20 cellular contexts compared by ENCODE assay signal in genomic region chr4:115260195-115260594, GRCh38.
DNase-seq lines count a peak whose midpoint lies in the region; TF ChIP-seq lines count a peak whose summit lies in the region.
"Had no signal": no experiment of that assay in that cellular context is flagged by ENCODE, and none has a peak within 500 bp of the region (broad histone marks: within the 10 kb centered on the region; RNA-seq: fewer than 3 reads in every experiment).

No MANE protein-coding gene starts in this region.

- no peak overlapping the region for H2AK5ac ChIP-seq in mesendoderm (ENCODE audit: low read length)

- no peaks in the 10 kb centered on the region for H3K27me3 ChIP-seq in breast epithelium
- H3K27me3 ChIP-seq in mesendoderm (ENCODE audit: insufficient read depth, low read length, poor library complexity): no peaks in the 10 kb centered on the region
- H3K27me3 ChIP-seq: BE2C had no signal

- no peak overlapping the region for H3K4me3 Mint-ChIP-seq in MCF 10A (ENCODE audit: unreplicated experiment)
- H3K4me3 Mint-ChIP-seq: CD14-positive monocyte; CD4-positive, alpha-beta T cell; CD8-positive, alpha-beta memory T cell had no signal

- no peak overlapping the region for H3K23ac ChIP-seq in mesendoderm (ENCODE audit: low read length)

- H3K79me1 ChIP-seq in mesendoderm (ENCODE audit: low read length): no peaks in the 10 kb centered on the region

- H3K4me1 Mint-ChIP-seq in MCF 10A (ENCODE audit: insufficient read depth, unreplicated experiment): no peaks in the 10 kb centered on the region
- H3K4me1 Mint-ChIP-seq: CD14-positive monocyte; CD8-positive, alpha-beta memory T cell had no signal

- TF ChIP-seq CTCF in MCF 10A (IDR thresholded peaks at IDR 0.05; ENCODE audit: unreplicated experiment): no peak
- TF ChIP-seq CTCF in breast epithelium (IDR thresholded peaks at IDR 0.05): no peak

- no peak overlapping the region for H3K27ac Mint-ChIP-seq in MCF 10A (ENCODE audit: low read depth, unreplicated experiment)
- H3K27ac Mint-ChIP-seq: CD4-positive, alpha-beta T cell had no signal

- intact Hi-C loops in MCF 10A (cut with micrococcal nuclease): no loop called here
- intact Hi-C loops in breast epithelium (cut with DNase I; ENCODE audit: low total_unique reads): no loop called here

- H3K4me1 ChIP-seq in breast epithelium: no peaks in the 10 kb centered on the region
- H3K4me1 ChIP-seq in mesendoderm (ENCODE audit: control insufficient read depth, low read depth, low read length): no peaks in the 10 kb centered on the region
- H3K4me1 ChIP-seq: A549; BE2C; BLaER1 treated with 17β-estradiol and CSF1 and Interleukin-3, amounts not matched to agents 10 nM and 100 nM had no signal

- H3K79me2 ChIP-seq in mesendoderm (ENCODE audit: control insufficient read depth, insufficient read depth, low read length): no peaks in the 10 kb centered on the region

- no CpG with 5 or more reads among the region's 1 CpG for WGBS in mesendoderm (ENCODE audit: extremely low coverage, insufficient coverage, low lambda C conversion rate)

- no peaks in the 10 kb centered on the region for H3K36me3 Mint-ChIP-seq in MCF 10A (ENCODE audit: insufficient read depth, unreplicated experiment)
- H3K36me3 Mint-ChIP-seq: CD14-positive monocyte; CD8-positive, alpha-beta memory T cell had no signal

- POLR2A ChIA-PET in MCF 10A (lab: Yijun Ruan, JAX): no interaction called here

- no TSS peak for BruUV-seq in MCF 10A (replicated peaks; lab: Mats Ljungman, UMichigan)

- H3K36me3 ChIP-seq in breast epithelium: no peaks in the 10 kb centered on the region
- no peaks in the 10 kb centered on the region for H3K36me3 ChIP-seq in mesendoderm (ENCODE audit: control insufficient read depth, insufficient read depth, low read length)
- H3K36me3 ChIP-seq: BE2C; BLaER1 treated with 17β-estradiol and CSF1 and Interleukin-3, amounts not matched to agents 10 nM and 100 nM had no signal

- H2BK120ac ChIP-seq in mesendoderm (ENCODE audit: low read depth, low read length): no peak overlapping the region

- H3K27ac ChIP-seq in breast epithelium (no peak overlapping the region), mesendoderm (ENCODE audit: low read depth, low read length) (no peak overlapping the region)
- H3K27ac ChIP-seq: A549; BLaER1 treated with 17β-estradiol and CSF1 and Interleukin-3, amounts not matched to agents 10 nM and 100 nM; GM23248 had no signal

- no peak overlapping the region for H3K4me2 ChIP-seq in mesendoderm (ENCODE audit: low read length)
- H3K4me2 ChIP-seq: A549; BLaER1 treated with 17β-estradiol and CSF1 and Interleukin-3, amounts not matched to agents 10 nM and 100 nM had no signal

- TF ChIP-seq POLR2A in breast epithelium (IDR thresholded peaks at IDR 0.05): no peak

- H2BK15ac ChIP-seq in mesendoderm (replicated peaks; ENCODE audit: low read depth): no peak overlapping the region

- no peak overlapping the region for H3K18ac ChIP-seq in mesendoderm (ENCODE audit: low read length)

- peak overlapping the region; percentile 16 for H3K4ac ChIP-seq in mesendoderm (ENCODE audit: low read depth, low read length)

- H3K4me3 ChIP-seq in breast epithelium (no peak overlapping the region), mesendoderm (ENCODE audit: low read length) (no peak overlapping the region)
- H3K4me3 ChIP-seq: A549; BLaER1 treated with 17β-estradiol and CSF1 and Interleukin-3, amounts not matched to agents 10 nM and 100 nM; GM23248 had no signal

- no peaks in the 10 kb centered on the region for H3K9me3 Mint-ChIP-seq in MCF 10A (ENCODE audit: unreplicated experiment)

- H3K9ac ChIP-seq in mesendoderm (ENCODE audit: low read length): no peak overlapping the region
- H3K9ac ChIP-seq: BLaER1 treated with 17β-estradiol and CSF1 and Interleukin-3, amounts not matched to agents 10 nM and 100 nM; GM23248 had no signal

- DNase-seq in MCF 10A (ENCODE audit: unreplicated experiment): peak; percentile 4
- no peak for DNase-seq in breast epithelium (ENCODE audit: low spot score in 2 of 2)
- DNase-seq in HuH-7 (ENCODE audit: low spot score): peak; percentile 5
- DNase-seq in mesendoderm: no peak
- no peak for DNase-seq in NCI-H1417 treated with DMSO at 0.1 percent for 48 hours (lab: John Stamatoyannopoulos, UW)
- DNase-seq in DMS53 (lab: John Stamatoyannopoulos, UW): no peak
- DNase-seq in GM19240 (ENCODE audit: insufficient read length, low spot score): no peak
- DNase-seq: 8988T; ACHN; AML-193; BE2C; CD4-positive, alpha-beta T cell; CD8-positive, alpha-beta memory T cell; DND-41; GM23248; H7; HCEC 1CT had no signal

- H2BK5ac ChIP-seq in mesendoderm (ENCODE audit: low read length): no peak overlapping the region

- CTCF ChIA-PET in MCF 10A (lab: Yijun Ruan, JAX): no interaction called here

- H3K56ac ChIP-seq in mesendoderm (ENCODE audit: low read length): no peak overlapping the region

- no peak overlapping the region for H4K8ac ChIP-seq in mesendoderm (ENCODE audit: low read depth, low read length)

- no peak overlapping the region for H4K5ac ChIP-seq in mesendoderm (ENCODE audit: low read length)

- H3K27me3 Mint-ChIP-seq in MCF 10A (ENCODE audit: insufficient read depth, unreplicated experiment): no peaks in the 10 kb centered on the region
- H3K27me3 Mint-ChIP-seq: CD4-positive, alpha-beta T cell; CD8-positive, alpha-beta memory T cell had no signal

- no peaks in the 10 kb centered on the region for H3K9me3 ChIP-seq in breast epithelium
- H3K9me3 ChIP-seq: A549; BE2C; BLaER1 treated with 17β-estradiol and CSF1 and Interleukin-3, amounts not matched to agents 10 nM and 100 nM had no signal

Comparison
In these comparisons a context has a peak if more than half of its experiments do, and no peak if none do; other contexts are left out.
1. DNase-seq: peak in MCF 10A (single experiment) and HuH-7 (single experiment); none in breast epithelium (0 of 2), mesendoderm (single experiment), NCI-H1417 treated with DMSO at 0.1 percent for 48 hours (single experiment), DMS53 (single experiment) and GM19240 (single experiment).